ENCODE assay signal across 8 cellular contexts in the genomic region with DNA sequence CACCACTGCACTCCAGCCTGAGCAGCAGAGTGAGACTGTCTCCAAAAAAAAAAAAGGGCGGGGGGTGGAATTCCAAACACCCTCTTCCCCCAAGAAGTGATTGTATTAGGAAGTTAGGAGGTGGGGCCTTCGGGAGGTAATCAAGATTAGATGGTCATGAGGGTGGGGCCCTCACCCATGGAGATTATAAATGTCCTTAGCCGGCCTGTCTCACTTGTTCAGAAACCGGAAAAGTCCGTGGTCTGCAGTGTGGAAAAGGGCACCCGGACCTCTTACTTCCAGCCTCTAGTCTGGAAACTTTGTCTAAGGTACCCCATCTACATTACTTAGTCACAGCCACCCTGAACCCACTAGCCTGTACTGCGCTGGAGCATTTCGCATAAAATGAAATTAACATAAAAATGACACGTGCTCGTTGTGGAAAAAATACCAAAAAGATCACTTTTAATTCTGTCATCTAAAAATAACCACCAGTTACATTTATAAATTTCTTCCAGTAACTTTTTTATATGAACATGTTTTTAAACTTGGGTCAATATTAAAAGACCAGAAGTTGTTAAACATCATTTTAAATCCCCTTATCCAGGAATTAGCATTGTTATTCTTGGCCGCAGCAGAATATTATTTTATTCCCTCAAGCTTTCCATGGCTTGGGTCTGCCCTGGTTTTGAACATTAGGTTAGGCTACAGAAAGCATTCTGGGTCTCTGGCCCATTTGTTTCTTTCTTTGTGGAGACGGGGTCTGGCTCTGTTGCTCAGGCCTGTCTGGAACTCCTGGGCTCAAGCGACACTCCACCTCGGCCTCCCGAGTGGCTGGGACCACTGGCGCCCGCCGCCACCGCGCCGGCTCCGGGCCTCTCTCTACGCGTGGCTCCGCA. TPM values are rescaled to one million over a fixed set of nuclear protein-coding genes. Genes with fewer than 3 reads are reported as not detected.
DNase-seq lines count a peak whose midpoint lies in the region; FAIRE-seq and TF ChIP-seq lines count a peak whose summit lies in the region.

No MANE protein-coding gene starts in this region.

- peaks cover 34% of the 10 kb centered on the region for H3K4me1 Mint-ChIP-seq in activated T-helper 2 cell treated with anti-CD3 and anti-CD28 coated beads, Interferon-gamma antibody, Interleukin-2, Interleukin-4, amounts not matched to agents 10 μg/mL and 5 μg/mL and 100 μg/mL, durations not matched to agents 14 hours and 24 hours and 36 hours (ENCODE audit: low read depth)

- POLR2A ChIA-PET in AG04450 (lab: Yijun Ruan, JAX): interaction anchor here (0.6 to 1.3 kb wide), 5 partner anchors 9 to 564 kb away, joined by 3 to 7 read pairs (median 3); a partner anchor contains a TSS

- TF ChIP-seq CTCF in AG04450 (IDR thresholded peaks at IDR 0.05; ENCODE audit: low read depth, low read length): no peak
- no peak for TF ChIP-seq CTCF in D721Med (IDR thresholded peaks at IDR 0.05; ENCODE audit: insufficient read depth, missing control alignments)

- peaks cover 51% of the 10 kb centered on the region for H3K36me3 Mint-ChIP-seq in activated T-helper 2 cell treated with anti-CD3 and anti-CD28 coated beads, Interferon-gamma antibody, Interleukin-2, Interleukin-4, amounts not matched to agents 10 μg/mL and 5 μg/mL and 100 μg/mL, durations not matched to agents 14 hours and 24 hours and 36 hours (ENCODE audit: low read depth)

- peak overlapping the region; percentile 97 for H3K4me3 Mint-ChIP-seq in activated T-helper 2 cell treated with anti-CD3 and anti-CD28 coated beads, Interferon-gamma antibody, Interleukin-2, Interleukin-4, amounts not matched to agents 10 μg/mL and 5 μg/mL and 100 μg/mL, durations not matched to agents 14 hours and 24 hours and 36 hours (ENCODE audit: low read depth)

- H3K36me3 ChIP-seq in iPS-15b (ENCODE audit: control insufficient read depth, insufficient read depth, low read length): no peaks in the 10 kb centered on the region

- no peak for DNase-seq in AG04450 (ENCODE audit: low read depth, low spot score)
- peak; percentile 8 for DNase-seq in HT1080 (ENCODE audit: low read depth)
- no peak for DNase-seq in activated T-helper 2 cell treated with anti-CD3 and anti-CD28 coated beads, Interferon-gamma antibody, Interleukin-2, Interleukin-4, amounts not matched to agents 10 μg/mL and 5 μg/mL and 100 μg/mL, durations not matched to agents 14 hours and 24 hours and 36 hours (ENCODE audit: low spot score)
- DNase-seq in stimulated activated CD8-positive, alpha-beta memory T cell treated with anti-CD3 and anti-CD28 coated beads, Interleukin-4, amount 100 ng/mL, for 48 hours: peak; percentile 32
- DNase-seq in NCI-H69 (lab: John Stamatoyannopoulos, UW): no peak
- DNase-seq in D721Med (ENCODE audit: insufficient read length, low spot score): no peak
- no peak for DNase-seq in stimulated activated CD4-positive, alpha-beta T cell treated with anti-CD3 and anti-CD28 coated beads, Interleukin-2, amount 100 ng/mL, for 48 hours

- peak overlapping the region; percentile 82 for H3K9ac ChIP-seq in iPS-15b (ENCODE audit: low read depth, low read length)

- no peaks in the 10 kb centered on the region for H3K9me3 Mint-ChIP-seq in activated T-helper 2 cell treated with anti-CD3 and anti-CD28 coated beads, Interferon-gamma antibody, Interleukin-2, Interleukin-4, amounts not matched to agents 10 μg/mL and 5 μg/mL and 100 μg/mL, durations not matched to agents 14 hours and 24 hours and 36 hours

- H3K9me3 ChIP-seq in AG04450 (ENCODE audit: control insufficient read depth, insufficient read depth, low read length) (no peaks in the 10 kb centered on the region), iPS-15b (ENCODE audit: control insufficient read depth, insufficient read depth, low read length) (no peaks in the 10 kb centered on the region)

- H3K27me3 Mint-ChIP-seq in activated T-helper 2 cell treated with anti-CD3 and anti-CD28 coated beads, Interferon-gamma antibody, Interleukin-2, Interleukin-4, amounts not matched to agents 10 μg/mL and 5 μg/mL and 100 μg/mL, durations not matched to agents 14 hours and 24 hours and 36 hours (ENCODE audit: low read depth): no peaks in the 10 kb centered on the region

- H3K4me1 ChIP-seq in iPS-15b (ENCODE audit: control insufficient read depth, insufficient read depth, low read length): no peaks in the 10 kb centered on the region

- CTCF ChIA-PET in AG04450 (lab: Charles Lee): no interaction called here

- H3K27me3 ChIP-seq in AG04450 (ENCODE audit: control insufficient read depth, insufficient read depth, low read length) (no peaks in the 10 kb centered on the region), iPS-15b (ENCODE audit: control insufficient read depth, insufficient read depth, low read length) (no peaks in the 10 kb centered on the region)

- H3K27ac Mint-ChIP-seq in activated T-helper 2 cell treated with anti-CD3 and anti-CD28 coated beads, Interferon-gamma antibody, Interleukin-2, Interleukin-4, amounts not matched to agents 10 μg/mL and 5 μg/mL and 100 μg/mL, durations not matched to agents 14 hours and 24 hours and 36 hours: peak overlapping the region; percentile 100

- peak overlapping the region; percentile 75 for H3K4me3 ChIP-seq in AG04450 (ENCODE audit: low read depth, low read length)
- H3K4me3 ChIP-seq in iPS-15b (ENCODE audit: low read depth, low read length): peak overlapping the region; percentile 83

- no peak for FAIRE-seq in D721Med (lab: Jason Lieb, UNC)

- intact Hi-C loops in activated T-helper 2 cell treated with anti-CD3 and anti-CD28 coated beads, Interferon-gamma antibody, Interleukin-2, Interleukin-4, amounts not matched to agents 10 μg/mL and 5 μg/mL and 100 μg/mL, durations not matched to agents 14 hours and 24 hours and 36 hours (cut with micrococcal nuclease): loop anchor here (1.0 to 5.0 kb wide), 3 partner anchors 8 to 193 kb away; a partner anchor contains a TSS

- peak overlapping the region; percentile 97 for H3K27ac ChIP-seq in AG04450 (ENCODE audit: low read depth, low read length)

RNA-seq across cellular contexts. Expression of a gene that starts 1.1 kb away (rescaled TPM):
- polyA plus RNA-seq in AG04450 (2011; rRNA removed): 105 and 137 TPM in 2 replicates
- polyA minus RNA-seq in AG04450 (2011; rRNA and poly(A)+ RNA removed): 39.0 and 53.9 TPM in 2 replicates
- total RNA-seq in HT1080 (2014; rRNA removed; shearing (Covaris generic)): 370 and 380 TPM in 2 replicates
- polyA plus RNA-seq in HT1080 (2015; cell fraction: cytosol; rRNA removed): 360 and 373 TPM in 2 replicates
- 152 and 158 TPM in 2 replicates for polyA plus RNA-seq in HT1080 (2015; cell fraction: nucleus; rRNA removed)
- total RNA-seq in activated T-helper 2 cell treated with anti-CD3 and anti-CD28 coated beads, Interferon-gamma antibody, Interleukin-2, Interleukin-4, amounts not matched to agents 10 μg/mL and 5 μg/mL and 100 μg/mL, durations not matched to agents 14 hours and 24 hours and 36 hours: 172 and 177 TPM in 2 replicates

RNA-seq across cellular contexts. Expression of a gene that starts 8.5 kb away (rescaled TPM):
- polyA plus RNA-seq in AG04450 (2011; rRNA removed): 21.4 and 26.3 TPM in 2 replicates
- polyA minus RNA-seq in AG04450 (2011; rRNA and poly(A)+ RNA removed): 22.4 and 23.6 TPM in 2 replicates
- total RNA-seq in HT1080 (2014; rRNA removed; shearing (Covaris generic)): 21.8 and 24.2 TPM in 2 replicates
- 26.2 and 34.1 TPM in 2 replicates for polyA plus RNA-seq in HT1080 (2015; cell fraction: cytosol; rRNA removed)
- 61.0 and 64.9 TPM in 2 replicates for polyA plus RNA-seq in HT1080 (2015; cell fraction: nucleus; rRNA removed)
- total RNA-seq in activated T-helper 2 cell treated with anti-CD3 and anti-CD28 coated beads, Interferon-gamma antibody, Interleukin-2, Interleukin-4, amounts not matched to agents 10 μg/mL and 5 μg/mL and 100 μg/mL, durations not matched to agents 14 hours and 24 hours and 36 hours: 51.3 and 53.5 TPM in 2 replicates

Comparison
In these comparisons a context has a peak if more than half of its experiments do, and no peak if none do; other contexts are left out.
1. DNase-seq: peak in HT1080 (single experiment) and stimulated activated CD8-positive, alpha-beta memory T cell treated with anti-CD3 and anti-CD28 coated beads, Interleukin-4, amount 100 ng/mL, for 48 hours (single experiment); none in AG04450 (single experiment), activated T-helper 2 cell treated with anti-CD3 and anti-CD28 coated beads, Interferon-gamma antibody, Interleukin-2, Interleukin-4, amounts not matched to agents 10 μg/mL and 5 μg/mL and 100 μg/mL, durations not matched to agents 14 hours and 24 hours and 36 hours (single experiment), NCI-H69 (single experiment), D721Med (single experiment) and stimulated activated CD4-positive, alpha-beta T cell treated with anti-CD3 and anti-CD28 coated beads, Interleukin-2, amount 100 ng/mL, for 48 hours (0 of 2).